8 cellular contexts compared by ENCODE assay signal in genomic region chr1:16514107-16515055, GRCh38. TPM values are rescaled to one million over a fixed set of nuclear protein-coding genes. Genes with fewer than 3 reads are reported as not detected.
A peak's percentile ranks its signal among the peaks of the same experiment; 100 is the strongest.
DNase-seq lines count a peak whose midpoint lies in the region; ATAC-seq and TF ChIP-seq lines count a peak whose summit lies in the region.
"Not testable (repeated sequence)": the region's sequence is repeated elsewhere in the genome, so short reads cannot be mapped to it uniquely, and the experiment has no call there.

Gene RNU1-1 (minus strand): TSS chr1:16514285.

- not testable (repeated sequence) for H3K4me1 ChIP-seq in mononuclear cell (ENCODE audit: insufficient read depth, low read length)

- H3K36me3 Mint-ChIP-seq in activated naive CD8-positive, alpha-beta T cell treated with anti-CD3 and anti-CD28 coated beads, Interleukin-2, amount 10 ng/mL, durations not matched to agents 7 days and 5 days, result not testable (repeated sequence)

- peak within 1 kb of the TSS; percentile 92 for H3K27ac ChIP-seq in AG04450 (ENCODE audit: low read depth, low read length)

- H3K27me3 Mint-ChIP-seq in activated naive CD8-positive, alpha-beta T cell treated with anti-CD3 and anti-CD28 coated beads, Interleukin-2, amount 10 ng/mL, durations not matched to agents 7 days and 5 days, result peaks cover 20% of the 10 kb centered on the region

- not testable (repeated sequence) for H3K9me3 Mint-ChIP-seq in activated naive CD8-positive, alpha-beta T cell treated with anti-CD3 and anti-CD28 coated beads, Interleukin-2, amount 10 ng/mL, durations not matched to agents 7 days and 5 days

- H3K9me3 ChIP-seq in AG04450 (ENCODE audit: control insufficient read depth, insufficient read depth, low read length); mononuclear cell (ENCODE audit: low read depth, low read length): not testable (repeated sequence)

- peak; percentile 41 for ATAC-seq in activated naive CD8-positive, alpha-beta T cell treated with anti-CD3 and anti-CD28 coated beads, Interleukin-2, amount 10 ng/mL, durations not matched to agents 7 days and 5 days (ENCODE audit: low read depth)

- POLR2A ChIA-PET in AG04450 (lab: Yijun Ruan, JAX), result interaction anchor here (0.6 to 2.3 kb wide), 12 partner anchors 21 to 391 kb away, joined by 3 to 12 read pairs (median 4); partner anchors contain the start of genes NECAP2 and RNU1-2
- POLR2A ChIA-PET in activated naive CD8-positive, alpha-beta T cell treated with anti-CD3 and anti-CD28 coated beads, Interleukin-2, amount 10 ng/mL, durations not matched to agents 7 days and 5 days (lab: Charles Lee), result interaction anchor here (0.7 to 2.3 kb wide), 13 partner anchors 14 to 410 kb away, joined by 3 to 25 read pairs (median 4); partner anchors contain the start of gene NECAP2

- not testable (repeated sequence) for H3K27ac Mint-ChIP-seq in activated naive CD8-positive, alpha-beta T cell treated with anti-CD3 and anti-CD28 coated beads, Interleukin-2, amount 10 ng/mL, durations not matched to agents 7 days and 5 days

- not testable (repeated sequence) for TF ChIP-seq CTCF in AG04450 (IDR thresholded peaks at IDR 0.05; ENCODE audit: low read depth, low read length); fibroblast of pulmonary artery (IDR thresholded peaks at IDR 0.05; ENCODE audit: low read length, missing control alignments)

- not testable (repeated sequence) for H3K27me3 ChIP-seq in AG04450 (ENCODE audit: control insufficient read depth, insufficient read depth, low read length); mononuclear cell (ENCODE audit: insufficient read depth, low read length)

- H3K4me1 Mint-ChIP-seq in activated naive CD8-positive, alpha-beta T cell treated with anti-CD3 and anti-CD28 coated beads, Interleukin-2, amount 10 ng/mL, durations not matched to agents 7 days and 5 days, result not testable (repeated sequence)

- CTCF ChIA-PET in AG04450 (lab: Charles Lee), result not testable (repeated sequence)

- peak; percentile 49 for DNase-seq in AG04450 (ENCODE audit: low read depth, low spot score)
- peak; percentile 69 for DNase-seq in HCEC 1CT
- DNase-seq in NCI-H2227 (lab: John Stamatoyannopoulos, UW; ENCODE audit: unreplicated experiment), result peak; percentile 79
- peak; percentile 94 for DNase-seq in T1000 (lab: John Stamatoyannopoulos, UW)
- DNase-seq in activated naive CD8-positive, alpha-beta T cell treated with anti-CD3 and anti-CD28 coated beads, Interleukin-2, amount 10 ng/mL, durations not matched to agents 7 days and 5 days, result peak; percentile 82
- peak; percentile 92 for DNase-seq in fibroblast of pulmonary artery (ENCODE audit: low read depth)
- DNase-seq in stimulated activated CD4-positive, alpha-beta T cell treated with anti-CD3 and anti-CD28 coated beads, Interleukin-2, amount 100 ng/mL, for 4 hours (ENCODE audit: low read depth), result peak; percentile 55

- peak within 1 kb of the TSS; percentile 40; the same call in 1 of the 2 replicates for H3K4me3 ChIP-seq in AG04450 (ENCODE audit: low read depth, low read length)
- peak within 1 kb of the TSS; percentile 45 for H3K4me3 ChIP-seq in fibroblast of pulmonary artery (replicated peaks; ENCODE audit: low read depth, low read length)
- H3K4me3 ChIP-seq in mononuclear cell (ENCODE audit: low read length), result peak within 1 kb of the TSS; percentile 30

- H3K4me3 Mint-ChIP-seq in activated naive CD8-positive, alpha-beta T cell treated with anti-CD3 and anti-CD28 coated beads, Interleukin-2, amount 10 ng/mL, durations not matched to agents 7 days and 5 days, result not testable (repeated sequence)

RNA-seq across cellular contexts. Expression of gene RNU1-1, which starts in this region (rescaled TPM):
- under 0.01 TPM in 1 of 2 replicates, not detected in the other for polyA plus RNA-seq in AG04450 (2011; rRNA removed)
- 32,191 and 46,154 TPM in 2 replicates for polyA minus RNA-seq in AG04450 (2011; rRNA and poly(A)+ RNA removed)
- total RNA-seq in activated naive CD8-positive, alpha-beta T cell treated with anti-CD3 and anti-CD28 coated beads, Interleukin-2, amount 10 ng/mL, durations not matched to agents 7 days and 5 days, result 1,000 to 10,000 TPM; 3,257 to 3,430 TPM
- under 0.01 TPM for total RNA-seq in mononuclear cell

Comparison
In these comparisons a context has a peak if more than half of its experiments do, and no peak if none do; other contexts are left out.
1. Peak in every context shown above with its lines: DNase-seq, ATAC-seq, H3K4me3 ChIP-seq and H3K27ac ChIP-seq.
2. RNA of gene RNU1-1 (total RNA-seq): 3,257 to 3,430 TPM in activated naive CD8-positive, alpha-beta T cell treated with anti-CD3 and anti-CD28 coated beads, Interleukin-2, amount 10 ng/mL, durations not matched to agents 7 days and 5 days; under 0.01 TPM in mononuclear cell (single experiment); every median in the first group is over 1,000 times any median in the second.